17 cellular contexts compared by ENCODE assay signal in genomic region chr18:54217624-54218023, GRCh38. TPM values are rescaled to one million over a fixed set of nuclear protein-coding genes. Genes with fewer than 3 reads are reported as not detected.
A peak's percentile ranks its signal among the peaks of the same experiment; 100 is the strongest.
DNase-seq lines count a peak whose midpoint lies in the region; ATAC-seq and TF ChIP-seq lines count a peak whose summit lies in the region.
"Had no signal": no experiment of that assay in that cellular context is flagged by ENCODE, and none has a peak within 500 bp of the region (broad histone marks: within the 10 kb centered on the region; RNA-seq: fewer than 3 reads in every experiment).

No MANE protein-coding gene starts in this region.

- peaks cover 19% of the 10 kb centered on the region for H3K4me1 Mint-ChIP-seq in nephron progenitor cell

- H3K27ac Mint-ChIP-seq in nephron progenitor cell = peak overlapping the region; percentile 61
- H3K27ac Mint-ChIP-seq: activated CD8-positive, alpha-beta T cell treated with anti-CD3 and anti-CD28 coated beads for 36 hours had no signal

- ATAC-seq in GM18858 (IDR thresholded peaks at IDR 0.05; ENCODE audit: unreplicated experiment) = peak; percentile 62
- ATAC-seq in GM21619 (IDR thresholded peaks at IDR 0.05; ENCODE audit: unreplicated experiment) = peak; percentile 52
- ATAC-seq in HG03432 (IDR thresholded peaks at IDR 0.05; ENCODE audit: unreplicated experiment) = peak; percentile 53
- ATAC-seq in left cardiac atrium = no peak
- ATAC-seq: activated CD8-positive, alpha-beta T cell treated with anti-CD3 and anti-CD28 coated beads for 36 hours; psoas muscle had no signal

- H3K36me3 Mint-ChIP-seq in nephron progenitor cell (ENCODE audit: low read depth) = peaks cover 51% of the 10 kb centered on the region

- TF ChIP-seq CTCF in nephron progenitor cell (IDR thresholded peaks at IDR 0.05) = no peak

- peaks cover 10% of the 10 kb centered on the region for H3K9me3 Mint-ChIP-seq in nephron progenitor cell
- H3K9me3 Mint-ChIP-seq: activated CD8-positive, alpha-beta T cell treated with anti-CD3 and anti-CD28 coated beads for 36 hours had no signal

- DNase-seq in nephron progenitor cell (no peak), C1 segment of cervical spinal cord (lab: John Stamatoyannopoulos, UW) (no peak), left cardiac atrium (no peak)
- no peak for DNase-seq in activated CD4-positive, alpha-beta T cell treated with anti-CD3 and anti-CD28 coated beads for 48 hours
- no peak for DNase-seq in stimulated activated CD4-positive, alpha-beta T cell treated with anti-CD3 and anti-CD28 coated beads, Interleukin-2, amount 100 ng/mL, for 24 hours
- DNase-seq: activated CD8-positive, alpha-beta T cell treated with anti-CD3 and anti-CD28 coated beads for 36 hours; activated naive CD4-positive, alpha-beta T cell treated with Interleukin-2 at 50 U/mL for 16 hours; Calu3; mammary epithelial cell; NCI-H2029; OCI-M1; psoas muscle; stimulated activated CD4-positive, alpha-beta T cell treated with anti-CD3 and anti-CD28 coated beads, Interleukin-1b, Interleukin-23, amount 100 ng/mL, for 48 hours; stimulated activated naive CD4-positive, alpha-beta T cell had no signal

- no peak overlapping the region for H3K4me3 Mint-ChIP-seq in nephron progenitor cell
- H3K4me3 Mint-ChIP-seq: activated CD8-positive, alpha-beta T cell treated with anti-CD3 and anti-CD28 coated beads for 36 hours had no signal

- intact Hi-C loops in left cardiac atrium (cut with DNase I) = no loop called here

- H3K27me3 Mint-ChIP-seq in nephron progenitor cell (ENCODE audit: low read depth, poor library complexity) = no peaks in the 10 kb centered on the region
- H3K27me3 Mint-ChIP-seq: activated CD8-positive, alpha-beta T cell treated with anti-CD3 and anti-CD28 coated beads for 36 hours had no signal

RNA-seq across cellular contexts. Expression of gene MBD2, which starts 6.8 kb away (rescaled TPM):
- 10 to 100 TPM; 69.9 to 73.4 TPM for total RNA-seq in left cardiac atrium

RNA-seq across cellular contexts. Expression of gene POLI, which starts 51.7 kb away (rescaled TPM):
- 10 to 100 TPM; 18.7 to 20.1 TPM for total RNA-seq in left cardiac atrium

Comparison
In these comparisons a context has a peak if more than half of its experiments do, and no peak if none do; other contexts are left out.
1. ATAC-seq: peak in GM18858 (single experiment), GM21619 (single experiment) and HG03432 (single experiment); none in left cardiac atrium (0 of 2).